ENCODE assay signal across 9 cellular contexts in genomic region chr14:75452900-75453816, GRCh38. TPM values are rescaled to one million over a fixed set of nuclear protein-coding genes. Genes with fewer than 3 reads are reported as not detected.
DNase-seq lines count a peak whose midpoint lies in the region; ATAC-seq and TF ChIP-seq lines count a peak whose summit lies in the region.
"Had no signal": no experiment of that assay in that cellular context is flagged by ENCODE, and none has a peak within 500 bp of the region (broad histone marks: within the 10 kb centered on the region; RNA-seq: fewer than 3 reads in every experiment).

No MANE protein-coding gene starts in this region.

- H3K36me3 Mint-ChIP-seq in natural killer cell treated with Interleukin-12 subunit alpha and Interleukin-12 subunit beta and Interleukin-15 and Interleukin-18, amount 100 ng/mL, for 72 hours, result no peaks in the 10 kb centered on the region
- H3K36me3 Mint-ChIP-seq in natural killer cell (no peaks in the 10 kb centered on the region), mesothelial cell of epicardium (peaks cover 8% of the 10 kb centered on the region)

- H3K4me3 Mint-ChIP-seq in natural killer cell treated with Interleukin-12 subunit alpha and Interleukin-12 subunit beta and Interleukin-15 and Interleukin-18, amount 100 ng/mL, for 72 hours, result no peak overlapping the region
- no peak overlapping the region for H3K4me3 Mint-ChIP-seq in natural killer cell
- H3K4me3 Mint-ChIP-seq in mesothelial cell of epicardium, result peak overlapping the region; percentile 9

- TF ChIP-seq CTCF in natural killer cell (IDR thresholded peaks at IDR 0.05), result no peak
- TF ChIP-seq CTCF in mesothelial cell of epicardium (IDR thresholded peaks at IDR 0.05; ENCODE audit: unreplicated experiment), result no peak

- no peak for DNase-seq in natural killer cell treated with Interleukin-12 subunit alpha and Interleukin-12 subunit beta and Interleukin-15 and Interleukin-18, amount 100 ng/mL, for 72 hours (ENCODE audit: low spot score)
- no peak for DNase-seq in natural killer cell
- DNase-seq in epidermal melanocyte (ENCODE audit: insufficient read length, low spot score), result peak; percentile 86
- peak; percentile 66 to 83 for DNase-seq in mesothelial cell of epicardium (ENCODE audit: low spot score in 2 of 2, unreplicated experiment in 2 of 2)
- no peak for DNase-seq in NCI-H510A treated with DMSO at 0.1 percent for 48 hours (lab: John Stamatoyannopoulos, UW)
- DNase-seq in NCI-H2171 treated with DMSO at 0.1 percent for 48 hours (lab: John Stamatoyannopoulos, UW), result no peak
- no peak for DNase-seq in effector CD4-positive, alpha-beta T cell
- DNase-seq in activated CD4-positive, alpha-beta T cell treated with anti-CD3 and anti-CD28 coated beads for 4 hours, result no peak
- DNase-seq: SHP77 treated with DMSO at 0.1 percent for 48 hours had no signal

- H3K27me3 Mint-ChIP-seq in natural killer cell treated with Interleukin-12 subunit alpha and Interleukin-12 subunit beta and Interleukin-15 and Interleukin-18, amount 100 ng/mL, for 72 hours, result peaks cover 7 to 8% of the 10 kb centered on the region in 2 donors
- H3K27me3 Mint-ChIP-seq in natural killer cell (ENCODE audit: low read depth in 2 of 2) (peaks cover 6% of the 10 kb centered on the region in 2 donors), mesothelial cell of epicardium (ENCODE audit: low read depth) (no peaks in the 10 kb centered on the region)

- no peaks in the 10 kb centered on the region for H3K9me3 Mint-ChIP-seq in natural killer cell treated with Interleukin-12 subunit alpha and Interleukin-12 subunit beta and Interleukin-15 and Interleukin-18, amount 100 ng/mL, for 72 hours
- H3K9me3 Mint-ChIP-seq in natural killer cell, result no peaks in the 10 kb centered on the region
- no peaks in the 10 kb centered on the region for H3K9me3 Mint-ChIP-seq in mesothelial cell of epicardium

- intact Hi-C loops in natural killer cell (cut with micrococcal nuclease), result no loop called here

- peak overlapping the region; percentile 33 to 72 for H3K27ac Mint-ChIP-seq in natural killer cell treated with Interleukin-12 subunit alpha and Interleukin-12 subunit beta and Interleukin-15 and Interleukin-18, amount 100 ng/mL, for 72 hours
- H3K27ac Mint-ChIP-seq in natural killer cell (no peak overlapping the region), mesothelial cell of epicardium (peak overlapping the region; percentile 98)

- peaks cover 4 to 5% of the 10 kb centered on the region in 2 donors for H3K4me1 Mint-ChIP-seq in natural killer cell treated with Interleukin-12 subunit alpha and Interleukin-12 subunit beta and Interleukin-15 and Interleukin-18, amount 100 ng/mL, for 72 hours (ENCODE audit: low read depth in 2 of 2)
- H3K4me1 Mint-ChIP-seq in natural killer cell, result peaks cover 0 to 13% of the 10 kb centered on the region in 2 donors
- H3K4me1 Mint-ChIP-seq in mesothelial cell of epicardium, result peaks cover 89% of the 10 kb centered on the region

- ATAC-seq in natural killer cell treated with Interleukin-12 subunit alpha and Interleukin-12 subunit beta and Interleukin-15 and Interleukin-18, amount 100 ng/mL, for 72 hours, result no peak
- ATAC-seq in natural killer cell, result no peak

RNA-seq across cellular contexts. Expression of gene JDP2, which starts 25.3 kb away (rescaled TPM):
- total RNA-seq in natural killer cell treated with Interleukin-12 subunit alpha and Interleukin-12 subunit beta and Interleukin-15 and Interleukin-18, amount 100 ng/mL, for 72 hours, result under 1 TPM; 0.61 to 0.83 TPM
- total RNA-seq in natural killer cell, result 10 to 100 TPM in 1 of 3 donors, 1 to 10 TPM in 2; 1.9 to 10.5 (median 3.2) TPM
- 43.4 to 51.1 TPM (median 44.4 TPM) in 3 replicates for total RNA-seq in mesothelial cell of epicardium

Comparison
In these comparisons a context has a peak if more than half of its experiments do, and no peak if none do; other contexts are left out.
1. H3K27ac Mint-ChIP-seq: peak in natural killer cell treated with Interleukin-12 subunit alpha and Interleukin-12 subunit beta and Interleukin-15 and Interleukin-18, amount 100 ng/mL, for 72 hours (2 of 2) and mesothelial cell of epicardium (single experiment); none in natural killer cell (0 of 2).
2. DNase-seq: peak in epidermal melanocyte (single experiment) and mesothelial cell of epicardium (2 of 2); none in natural killer cell treated with Interleukin-12 subunit alpha and Interleukin-12 subunit beta and Interleukin-15 and Interleukin-18, amount 100 ng/mL, for 72 hours (single experiment), natural killer cell (single experiment), NCI-H510A treated with DMSO at 0.1 percent for 48 hours (single experiment), NCI-H2171 treated with DMSO at 0.1 percent for 48 hours (single experiment), effector CD4-positive, alpha-beta T cell (single experiment) and activated CD4-positive, alpha-beta T cell treated with anti-CD3 and anti-CD28 coated beads for 4 hours (0 of 2).